ENCODE assay signal across 27 cellular contexts in the genomic region with DNA sequence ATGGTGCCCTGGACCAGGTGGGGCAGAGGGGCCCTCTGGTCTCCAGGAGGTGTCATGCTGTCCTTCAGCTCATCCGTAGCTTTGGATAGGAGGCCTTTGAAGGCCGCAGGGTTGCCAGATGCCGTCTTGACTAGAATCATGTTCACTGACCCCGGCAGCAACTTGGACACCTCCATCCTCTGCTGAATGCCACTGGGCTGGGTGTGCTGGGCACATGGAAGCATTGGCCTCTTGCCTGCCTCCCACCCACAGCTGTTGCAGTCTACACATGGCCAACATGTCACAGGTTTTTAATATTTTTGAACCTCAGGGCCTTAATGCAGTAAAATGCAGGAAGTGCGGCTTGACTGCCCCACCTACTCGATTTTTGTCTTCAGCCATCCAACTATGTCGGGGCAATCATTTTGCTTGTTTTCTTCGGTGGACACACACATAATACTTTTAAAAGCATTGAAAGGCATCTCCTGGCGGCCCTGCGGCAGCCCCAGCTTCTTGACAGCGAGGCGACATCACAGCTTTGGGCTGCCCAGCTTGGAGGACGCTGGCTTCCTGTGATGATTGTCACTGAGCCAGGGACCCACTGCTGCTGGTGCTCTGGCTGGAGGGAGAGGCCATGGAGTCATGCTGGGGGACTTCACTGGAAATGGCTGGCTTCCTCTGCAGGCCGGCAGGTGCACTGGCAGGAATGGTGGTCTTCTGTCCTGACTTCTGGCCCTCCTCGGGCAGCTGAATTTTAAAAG.
"Had no signal": no experiment of that assay in that cellular context is flagged by ENCODE, and none has a peak within 500 bp of the region (broad histone marks: within the 10 kb centered on the region; RNA-seq: fewer than 3 reads in every experiment).

No MANE protein-coding gene starts in this region.

- H3K79me2 ChIP-seq: parathyroid adenoma had no signal

- H3K9me3 ChIP-seq: adrenal gland, left lung, lower lobe of right lung, psoas muscle, right atrium auricular region, tibial nerve had no signal

- H3K27ac ChIP-seq: adrenal gland, brain microvascular endothelial cell, coronary artery, left lung, lower lobe of right lung, parathyroid adenoma had no signal

- H3K4me3 ChIP-seq: adrenal gland, coronary artery, left lung, lower lobe of right lung, psoas muscle, right atrium auricular region, tibial nerve had no signal

- DNase-seq: activated B cell treated with CpG ODN at 0.5 μM for 24 hours; activated CD4-positive, alpha-beta T cell treated with anti-CD3 and anti-CD28 coated beads, Interleukin-2, amount 50 U/mL, for 1 hour; activated CD8-positive, alpha-beta memory T cell treated with anti-CD3 and anti-CD28 coated beads, Interleukin-2, amount 10 ng/mL, durations not matched to agents 7 days and 5 days; activated CD8-positive, alpha-beta T cell treated with anti-CD3 and anti-CD28 coated beads, Interleukin-2, amount 10 ng/mL, durations not matched to agents 7 days and 5 days; activated effector memory CD4-positive, alpha-beta T cell treated with Interleukin-2 at 50 U/mL for 16 hours; activated naive CD4-positive, alpha-beta T cell treated with anti-CD3 and anti-CD28 coated beads for 36 hours; activated naive CD8-positive, alpha-beta T cell treated with anti-CD3 and anti-CD28 coated beads for 36 hours; activated T-cell treated with anti-CD3 and anti-CD28 coated beads, Interleukin-2, amount 50 U/mL, for 48 hours; adrenal gland; brain microvascular endothelial cell; effector memory CD8-positive, alpha-beta T cell; head of caudate nucleus; hypothalamus; kidney glomerular epithelial cell; lower lobe of right lung; mesenchymal stem cell; psoas muscle; stimulated activated CD4-positive, alpha-beta T cell treated with anti-CD3 and anti-CD28 coated beads, Interleukin-15, amount 100 ng/mL, for 24 hours; stimulated activated naive CD4-positive, alpha-beta T cell treated with Interleukin-2 at 50 U/mL for 16 hours; T-cell had no signal

- H3K27me3 ChIP-seq: adrenal gland, brain microvascular endothelial cell, left lung, right atrium auricular region, tibial nerve had no signal

- H3K36me3 ChIP-seq: adrenal gland, brain microvascular endothelial cell, left lung, lower lobe of right lung, right atrium auricular region, tibial nerve had no signal

- FAIRE-seq: astrocyte, endothelial cell of umbilical vein had no signal

- H3K9ac ChIP-seq: parathyroid adenoma had no signal

- H2AFZ ChIP-seq: parathyroid adenoma had no signal
